In the genomic region with DNA sequence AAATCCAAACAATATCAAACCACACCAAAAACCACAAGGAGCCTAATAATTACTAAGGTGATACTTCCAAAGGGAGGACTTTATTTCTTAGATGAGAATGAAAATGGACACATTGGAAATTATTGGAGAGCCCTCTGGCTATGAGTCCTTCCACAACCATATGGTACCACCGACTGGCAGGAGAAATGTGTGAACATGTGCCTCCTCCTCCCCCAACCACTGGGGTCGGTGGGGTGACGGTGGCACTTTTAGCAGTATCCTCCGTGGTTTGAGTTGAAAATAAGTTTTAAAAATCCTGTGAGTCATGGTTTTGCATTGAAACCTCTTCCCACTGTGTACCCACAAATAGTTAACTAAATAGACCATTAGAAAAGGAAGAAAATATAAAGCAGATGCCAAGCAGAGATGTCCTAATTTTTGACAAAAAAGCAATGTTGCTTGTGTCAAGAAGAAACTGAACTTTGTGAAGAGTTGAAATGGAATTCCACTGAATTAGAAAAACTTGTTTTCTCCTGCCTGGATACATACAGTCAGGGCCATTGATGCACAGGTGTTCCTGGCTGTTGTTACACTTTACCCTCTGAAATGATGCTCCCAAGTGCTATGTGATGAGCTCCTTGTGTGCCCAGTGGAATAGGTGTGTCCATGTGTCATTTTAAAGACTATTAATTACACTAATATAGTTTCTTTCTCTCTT, we compare ENCODE assay signal across 17 cellular contexts. TPM values are rescaled to one million over a fixed set of nuclear protein-coding genes. Genes with fewer than 3 reads are reported as not detected.
DNase-seq lines count a peak whose midpoint lies in the region; ATAC-seq and TF ChIP-seq lines count a peak whose summit lies in the region.
"Had no signal": no experiment of that assay in that cellular context is flagged by ENCODE, and none has a peak within 500 bp of the region (broad histone marks: within the 10 kb centered on the region; RNA-seq: fewer than 3 reads in every experiment).

No MANE protein-coding gene starts in this region.

- H3F3A ChIP-seq in OCI-LY1 (ENCODE audit: insufficient read depth, low read length), result no peaks in the 10 kb centered on the region
- H3F3A ChIP-seq in GM23338 (replicated peaks; ENCODE audit: low read depth), result no peaks in the 10 kb centered on the region

- no peak for TF ChIP-seq CTCF in OCI-LY1 (IDR thresholded peaks at IDR 0.05; ENCODE audit: low read length)
- TF ChIP-seq CTCF in cardiac fibroblast (IDR thresholded peaks at IDR 0.05; ENCODE audit: low read depth, low read length), result no peak
- no peak for TF ChIP-seq CTCF in hepatocyte (IDR thresholded peaks at IDR 0.05; ENCODE audit: poor library complexity)
- TF ChIP-seq CTCF in thoracic aorta (IDR thresholded peaks at IDR 0.05), result no peak
- TF ChIP-seq CTCF in GM23338 (conservative IDR thresholded peaks at IDR 0.05; ENCODE audit: low read depth in 2 of 2), result no peak

- no peak overlapping the region for H3K9ac ChIP-seq in OCI-LY1 (ENCODE audit: low read length)
- H3K9ac ChIP-seq: KMS-11 had no signal

- H3K9me3 Mint-ChIP-seq in GM23338, result no peaks in the 10 kb centered on the region; the same call in 2 of the 3 replicates
- H3K9me3 Mint-ChIP-seq: activated naive CD4-positive, alpha-beta T cell treated with anti-CD3 and anti-CD28 coated beads, Interleukin-2, amount 50 U/mL, for 72 hours; stimulated activated naive CD8-positive, alpha-beta T cell treated with anti-CD3 and anti-CD28 coated beads, Interleukin-15, Interleukin-2, amounts not matched to agents 100 ng/mL and 50 ng/mL, for 24 hours had no signal

- H3K27ac Mint-ChIP-seq in GM23338, result no peak overlapping the region
- H3K27ac Mint-ChIP-seq: activated naive CD4-positive, alpha-beta T cell treated with anti-CD3 and anti-CD28 coated beads, Interleukin-2, amount 50 U/mL, for 72 hours; stimulated activated naive CD8-positive, alpha-beta T cell treated with anti-CD3 and anti-CD28 coated beads, Interleukin-15, Interleukin-2, amounts not matched to agents 100 ng/mL and 50 ng/mL, for 24 hours had no signal

- H4K20me1 ChIP-seq in OCI-LY1 (ENCODE audit: insufficient read depth, low read length) (no peaks in the 10 kb centered on the region), hepatocyte (ENCODE audit: insufficient read depth, poor library complexity, severe bottlenecking) (no peaks in the 10 kb centered on the region), GM23338 (replicated peaks; ENCODE audit: insufficient read depth) (no peaks in the 10 kb centered on the region)

- H3K36me3 ChIP-seq in OCI-LY1 (ENCODE audit: insufficient read depth, low read length), result peaks cover 26% of the 10 kb centered on the region
- no peaks in the 10 kb centered on the region for H3K36me3 ChIP-seq in hepatocyte (replicated peaks; ENCODE audit: insufficient read depth, low read depth)
- no peaks in the 10 kb centered on the region for H3K36me3 ChIP-seq in thoracic aorta
- H3K36me3 ChIP-seq in GM23338 (ENCODE audit: insufficient read depth), result no peaks in the 10 kb centered on the region
- H3K36me3 ChIP-seq: right lobe of liver had no signal

- H3K79me2 ChIP-seq in OCI-LY1 (ENCODE audit: insufficient read depth, low read length) (peaks cover 12% of the 10 kb centered on the region; the same call in 1 of the 2 replicates), hepatocyte (peaks cover 11% of the 10 kb centered on the region), GM23338 (replicated peaks; ENCODE audit: insufficient read depth) (no peaks in the 10 kb centered on the region)

- H3K4me3 ChIP-seq in OCI-LY1 (ENCODE audit: low read depth, low read length, poor library complexity, severe bottlenecking), result no peak overlapping the region
- H3K4me3 ChIP-seq in cardiac fibroblast (replicated peaks in 1 of 2; ENCODE audit: low read depth in 2 of 2, low read length in 2 of 2), result peak overlapping the region; percentile 8 to 65
- H3K4me3 ChIP-seq in hepatocyte, result no peak overlapping the region
- H3K4me3 ChIP-seq in thoracic aorta, result no peak overlapping the region
- no peak overlapping the region for H3K4me3 ChIP-seq in GM23338

- H3K4me3 Mint-ChIP-seq in GM23338, result no peak overlapping the region
- H3K4me3 Mint-ChIP-seq: stimulated activated naive CD8-positive, alpha-beta T cell treated with anti-CD3 and anti-CD28 coated beads, Interleukin-15, Interleukin-2, amounts not matched to agents 100 ng/mL and 50 ng/mL, for 24 hours had no signal

- ATAC-seq in thoracic aorta (ENCODE audit: insufficient number of reproducible peaks, low FRiP score, low read depth) (no peak), HG02970 (IDR thresholded peaks at IDR 0.05; ENCODE audit: low FRiP score, unreplicated experiment) (no peak), GM23338 (no peak), GM21619 (IDR thresholded peaks at IDR 0.05; ENCODE audit: unreplicated experiment) (no peak)
- ATAC-seq: activated naive CD4-positive, alpha-beta T cell treated with anti-CD3 and anti-CD28 coated beads, Interleukin-2, amount 50 U/mL, for 72 hours; right lobe of liver had no signal

- H2AFZ ChIP-seq in OCI-LY1 (ENCODE audit: low read length) (no peak overlapping the region), hepatocyte (no peak overlapping the region), GM23338 (no peak overlapping the region)

- WGBS in hepatocyte (ENCODE audit: low lambda C conversion rate, missing lambda C conversion rate), result 62% methylated on average over 4 of the region's 4 CpGs

- peak overlapping the region; percentile 85 for H3K4me2 ChIP-seq in OCI-LY1 (ENCODE audit: low read length)
- H3K4me2 ChIP-seq in hepatocyte, result no peak overlapping the region
- H3K4me2 ChIP-seq in GM23338, result no peak overlapping the region
- H3K4me2 ChIP-seq: KMS-11 had no signal

- H3K9me3 ChIP-seq in OCI-LY1 (ENCODE audit: low read length), result no peaks in the 10 kb centered on the region
- no peaks in the 10 kb centered on the region for H3K9me3 ChIP-seq in hepatocyte (ENCODE audit: low read depth)
- no peaks in the 10 kb centered on the region for H3K9me3 ChIP-seq in thoracic aorta
- H3K9me3 ChIP-seq: right lobe of liver had no signal

- peaks cover 23% of the 10 kb centered on the region for H3K27me3 Mint-ChIP-seq in GM23338 (ENCODE audit: insufficient read depth, low read depth, poor library complexity)

- H3K4me1 ChIP-seq in OCI-LY1 (ENCODE audit: insufficient read depth, low read length, severe bottlenecking) (peaks cover 40% of the 10 kb centered on the region), hepatocyte (ENCODE audit: insufficient read depth) (peaks cover 4% of the 10 kb centered on the region), thoracic aorta (ENCODE audit: control insufficient read depth in 1 of 2, low read depth in 2 of 2) (peaks cover 12 to 75% of the 10 kb centered on the region in 2 donors), GM23338 (ENCODE audit: insufficient read depth) (peaks cover 24% of the 10 kb centered on the region)

- no peaks in the 10 kb centered on the region for H3K36me3 Mint-ChIP-seq in GM23338 (ENCODE audit: low read depth)
- H3K36me3 Mint-ChIP-seq: activated naive CD4-positive, alpha-beta T cell treated with anti-CD3 and anti-CD28 coated beads, Interleukin-2, amount 50 U/mL, for 72 hours had no signal

- H3K9me2 ChIP-seq in OCI-LY1 (ENCODE audit: low read depth, low read length) (no peaks in the 10 kb centered on the region), hepatocyte (replicated peaks; ENCODE audit: insufficient read depth) (no peaks in the 10 kb centered on the region), GM23338 (ENCODE audit: insufficient read depth) (no peaks in the 10 kb centered on the region)

- H3K27me3 ChIP-seq in OCI-LY1 (ENCODE audit: insufficient read depth, low read length), result no peaks in the 10 kb centered on the region
- no peaks in the 10 kb centered on the region for H3K27me3 ChIP-seq in hepatocyte
- H3K27me3 ChIP-seq in thoracic aorta (replicated peaks; ENCODE audit: insufficient read depth), result no peaks in the 10 kb centered on the region
- H3K27me3 ChIP-seq in GM23338 (ENCODE audit: insufficient read depth), result peaks cover 22% of the 10 kb centered on the region
- H3K27me3 ChIP-seq: brain microvascular endothelial cell, right lobe of liver had no signal

- H3K4me1 Mint-ChIP-seq in GM23338, result peaks cover 42% of the 10 kb centered on the region

- no peak for DNase-seq in cardiac fibroblast (ENCODE audit: low read depth in 2 of 2)
- no peak for DNase-seq in hepatocyte (ENCODE audit: low spot score)
- DNase-seq in thoracic aorta (ENCODE audit: low spot score), result no peak
- DNase-seq in GM23338 (ENCODE audit: low spot score), result no peak
- DNase-seq: activated CD4-positive, alpha-beta T cell treated with anti-CD3 and anti-CD28 coated beads, Interleukin-2, amount 50 U/mL, for 48 hours; activated T-cell treated with anti-CD3 and anti-CD28 coated beads, Interleukin-2, amount 50 U/mL, for 1 hour; brain microvascular endothelial cell; NCI-H524; nucleus accumbens; right lobe of liver; SIG-M5 had no signal

- H3K27ac ChIP-seq in OCI-LY1 (ENCODE audit: low read depth, low read length, poor library complexity, severe bottlenecking) (no peak overlapping the region), hepatocyte (peak overlapping the region; percentile 24), thoracic aorta (peak overlapping the region; percentile 51 to 68), GM23338 (ENCODE audit: low read depth) (no peak overlapping the region)
- H3K27ac ChIP-seq: brain microvascular endothelial cell, KMS-11, right lobe of liver had no signal

TF ChIP-seq in GM23338, 12 proteins besides CTCF, POLR2A, EP300 and RAD21 (continues in another document):
- TF ChIP-seq CREB1 (CRISPR knock-in tag; IDR thresholded peaks at IDR 0.05; ENCODE audit: low read depth), result no peak

RNA-seq across cellular contexts. Expression of a gene that starts 3.2 kb away (rescaled TPM):
- total RNA-seq in hepatocyte, result 25.0 and 26.7 TPM in 2 replicates
- 40.7 and 41.8 TPM in 2 replicates for polyA plus RNA-seq in hepatocyte
- 10 to 100 TPM in 1 of 2 donors, 1 to 10 TPM in 1; 6.5 to 11.8 TPM for total RNA-seq in thoracic aorta
- total RNA-seq in GM23338 (2014; rRNA removed; shearing (Covaris generic)), result 0.58 and 0.80 TPM in 2 replicates
- 1.1 and 1.2 TPM in 2 replicates for polyA plus RNA-seq in GM23338 (2016; fragmentation: Nextera tagmentation; extraction: Ambion mirVana)

Comparison
In these comparisons a context has a peak if more than half of its experiments do, and no peak if none do; other contexts are left out.
1. H3K27ac ChIP-seq: peak in hepatocyte (single experiment) and thoracic aorta (2 of 2); none in OCI-LY1 (single experiment) and GM23338 (single experiment).
2. H3K4me3 ChIP-seq: peak in cardiac fibroblast (2 of 2); none in OCI-LY1 (single experiment), hepatocyte (single experiment), thoracic aorta (single experiment) and GM23338 (single experiment).